2 cellular contexts compared by ENCODE assay signal in genomic region chr12:102518871-102519270, GRCh38.
TF ChIP-seq lines count a peak whose summit lies in the region.

No MANE protein-coding gene starts in this region.

TF ChIP-seq in Ishikawa, 13 proteins besides CTCF, POLR2A, EP300 and RAD21:
- TF ChIP-seq, protein P1, sequence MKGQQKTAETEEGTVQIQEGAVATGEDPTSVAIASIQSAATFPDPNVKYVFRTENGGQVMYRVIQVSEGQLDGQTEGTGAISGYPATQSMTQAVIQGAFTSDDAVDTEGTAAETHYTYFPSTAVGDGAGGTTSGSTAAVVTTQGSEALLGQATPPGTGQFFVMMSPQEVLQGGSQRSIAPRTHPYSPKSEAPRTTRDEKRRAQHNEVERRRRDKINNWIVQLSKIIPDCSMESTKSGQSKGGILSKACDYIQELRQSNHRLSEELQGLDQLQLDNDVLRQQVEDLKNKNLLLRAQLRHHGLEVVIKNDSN (IDR thresholded peaks at IDR 0.05): 0 out of 2 replicates have a peak, but pooled peaks have one; percentile 18
- no peak for TF ChIP-seq EGR1 (IDR thresholded peaks at IDR 0.05)
TF ChIP-seq in Ishikawa: peak in this region for 1.

TF ChIP-seq in K562, 482 proteins besides CTCF, POLR2A, EP300 and RAD21 (continued from another document):
- TF ChIP-seq, protein P2, sequence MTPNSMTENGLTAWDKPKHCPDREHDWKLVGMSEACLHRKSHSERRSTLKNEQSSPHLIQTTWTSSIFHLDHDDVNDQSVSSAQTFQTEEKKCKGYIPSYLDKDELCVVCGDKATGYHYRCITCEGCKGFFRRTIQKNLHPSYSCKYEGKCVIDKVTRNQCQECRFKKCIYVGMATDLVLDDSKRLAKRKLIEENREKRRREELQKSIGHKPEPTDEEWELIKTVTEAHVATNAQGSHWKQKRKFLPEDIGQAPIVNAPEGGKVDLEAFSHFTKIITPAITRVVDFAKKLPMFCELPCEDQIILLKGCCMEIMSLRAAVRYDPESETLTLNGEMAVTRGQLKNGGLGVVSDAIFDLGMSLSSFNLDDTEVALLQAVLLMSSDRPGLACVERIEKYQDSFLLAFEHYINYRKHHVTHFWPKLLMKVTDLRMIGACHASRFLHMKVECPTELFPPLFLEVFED (CRISPR knock-in tag; conservative IDR thresholded peaks at IDR 0.05): no peak
- TF ChIP-seq CREB3 (tag; conservative IDR thresholded peaks at IDR 0.05; ENCODE audit: low read depth) (no peak), MECOM (CRISPR knock-in tag; IDR thresholded peaks at IDR 0.05) (no peak), NCOA1 (IDR thresholded peaks at IDR 0.05; ENCODE audit: low read depth) (no peak), RAD51 (IDR thresholded peaks at IDR 0.05; ENCODE audit: borderline replicate concordance, low read depth) (peak; percentile 66; the same call in 1 of the 2 replicates), HNRNPK (IDR thresholded peaks at IDR 0.05; ENCODE audit: low read depth, low read length, poor library complexity, severe bottlenecking) (no peak), BRF1 (IDR thresholded peaks at IDR 0.05; ENCODE audit: borderline replicate concordance, extremely low read depth, insufficient read length) (no peak), CREB3L1 (IDR thresholded peaks at IDR 0.05; ENCODE audit: borderline replicate concordance, low read depth) (no peak), ASH1L (IDR thresholded peaks at IDR 0.05; ENCODE audit: borderline replicate concordance, low read depth, partially characterized antibody) (no peak), NR4A1 (CRISPR knock-in tag; IDR thresholded peaks at IDR 0.05) (no peak), NR4A1 (tag; IDR thresholded peaks at IDR 0.05) (no peak), CBFA2T2 (conservative IDR thresholded peaks at IDR 0.05) (0 out of 2 replicates have a peak, but pooled peaks have one; percentile 9), MEF2A (IDR thresholded peaks at IDR 0.05; ENCODE audit: control insufficient read depth, low read depth, low read length) (no peak), KLF1 (tag; IDR thresholded peaks at IDR 0.05) (no peak)
- TF ChIP-seq, protein P3, sequence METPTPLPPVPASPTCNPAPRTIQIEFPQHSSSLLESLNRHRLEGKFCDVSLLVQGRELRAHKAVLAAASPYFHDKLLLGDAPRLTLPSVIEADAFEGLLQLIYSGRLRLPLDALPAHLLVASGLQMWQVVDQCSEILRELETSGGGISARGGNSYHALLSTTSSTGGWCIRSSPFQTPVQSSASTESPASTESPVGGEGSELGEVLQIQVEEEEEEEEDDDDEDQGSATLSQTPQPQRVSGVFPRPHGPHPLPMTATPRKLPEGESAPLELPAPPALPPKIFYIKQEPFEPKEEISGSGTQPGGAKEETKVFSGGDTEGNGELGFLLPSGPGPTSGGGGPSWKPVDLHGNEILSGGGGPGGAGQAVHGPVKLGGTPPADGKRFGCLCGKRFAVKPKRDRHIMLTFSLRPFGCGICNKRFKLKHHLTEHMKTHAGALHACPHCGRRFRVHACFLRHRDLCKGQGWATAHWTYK (CRISPR knock-in tag; IDR thresholded peaks at IDR 0.05): no peak
- TF ChIP-seq, protein P4, sequence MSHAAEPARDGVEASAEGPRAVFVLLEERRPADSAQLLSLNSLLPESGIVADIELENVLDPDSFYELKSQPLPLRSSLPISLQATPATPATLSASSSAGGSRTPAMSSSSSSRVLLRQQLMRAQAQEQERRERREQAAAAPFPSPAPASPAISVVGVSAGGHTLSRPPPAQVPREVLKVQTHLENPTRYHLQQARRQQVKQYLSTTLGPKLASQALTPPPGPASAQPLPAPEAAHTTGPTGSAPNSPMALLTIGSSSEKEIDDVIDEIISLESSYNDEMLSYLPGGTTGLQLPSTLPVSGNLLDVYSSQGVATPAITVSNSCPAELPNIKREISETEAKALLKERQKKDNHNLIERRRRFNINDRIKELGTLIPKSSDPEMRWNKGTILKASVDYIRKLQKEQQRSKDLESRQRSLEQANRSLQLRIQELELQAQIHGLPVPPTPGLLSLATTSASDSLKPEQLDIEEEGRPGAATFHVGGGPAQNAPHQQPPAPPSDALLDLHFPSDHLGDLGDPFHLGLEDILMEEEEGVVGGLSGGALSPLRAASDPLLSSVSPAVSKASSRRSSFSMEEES (CRISPR knock-in tag; IDR thresholded peaks at IDR 0.05): peak; percentile 77
- TF ChIP-seq, protein P5, sequence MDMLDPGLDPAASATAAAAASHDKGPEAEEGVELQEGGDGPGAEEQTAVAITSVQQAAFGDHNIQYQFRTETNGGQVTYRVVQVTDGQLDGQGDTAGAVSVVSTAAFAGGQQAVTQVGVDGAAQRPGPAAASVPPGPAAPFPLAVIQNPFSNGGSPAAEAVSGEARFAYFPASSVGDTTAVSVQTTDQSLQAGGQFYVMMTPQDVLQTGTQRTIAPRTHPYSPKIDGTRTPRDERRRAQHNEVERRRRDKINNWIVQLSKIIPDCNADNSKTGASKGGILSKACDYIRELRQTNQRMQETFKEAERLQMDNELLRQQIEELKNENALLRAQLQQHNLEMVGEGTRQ (CRISPR knock-in tag; IDR thresholded peaks at IDR 0.05): peak; percentile 56
- TF ChIP-seq, protein P6, sequence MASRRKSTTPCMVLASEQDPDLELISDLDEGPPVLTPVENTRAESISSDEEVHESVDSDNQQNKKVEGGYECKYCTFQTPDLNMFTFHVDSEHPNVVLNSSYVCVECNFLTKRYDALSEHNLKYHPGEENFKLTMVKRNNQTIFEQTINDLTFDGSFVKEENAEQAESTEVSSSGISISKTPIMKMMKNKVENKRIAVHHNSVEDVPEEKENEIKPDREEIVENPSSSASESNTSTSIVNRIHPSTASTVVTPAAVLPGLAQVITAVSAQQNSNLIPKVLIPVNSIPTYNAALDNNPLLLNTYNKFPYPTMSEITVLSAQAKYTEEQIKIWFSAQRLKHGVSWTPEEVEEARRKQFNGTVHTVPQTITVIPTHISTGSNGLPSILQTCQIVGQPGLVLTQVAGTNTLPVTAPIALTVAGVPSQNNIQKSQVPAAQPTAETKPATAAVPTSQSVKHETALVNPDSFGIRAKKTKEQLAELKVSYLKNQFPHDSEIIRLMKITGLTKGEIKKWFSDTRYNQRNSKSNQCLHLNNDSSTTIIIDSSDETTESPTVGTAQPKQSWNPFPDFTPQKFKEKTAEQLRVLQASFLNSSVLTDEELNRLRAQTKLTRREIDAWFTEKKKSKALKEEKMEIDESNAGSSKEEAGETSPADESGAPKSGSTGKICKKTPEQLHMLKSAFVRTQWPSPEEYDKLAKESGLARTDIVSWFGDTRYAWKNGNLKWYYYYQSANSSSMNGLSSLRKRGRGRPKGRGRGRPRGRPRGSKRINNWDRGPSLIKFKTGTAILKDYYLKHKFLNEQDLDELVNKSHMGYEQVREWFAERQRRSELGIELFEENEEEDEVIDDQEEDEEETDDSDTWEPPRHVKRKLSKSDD (conservative IDR thresholded peaks at IDR 0.05; ENCODE audit: low read length): no peak
